In genomic region chr12:9717070-9717925, GRCh38 we compare ENCODE assay signal across 16 cellular contexts. TPM values are rescaled to one million over a fixed set of nuclear protein-coding genes. Genes with fewer than 3 reads are reported as not detected.
"Had no signal": no experiment of that assay in that cellular context is flagged by ENCODE, and none has a peak within 500 bp of the region (broad histone marks: within the 10 kb centered on the region; RNA-seq: fewer than 3 reads in every experiment).

No MANE protein-coding gene starts in this region.

- H3K4me3 Mint-ChIP-seq: activated CD8-positive, alpha-beta memory T cell treated with anti-CD3 and anti-CD28 coated beads, Interleukin-2, amount 10 ng/mL, durations not matched to agents 7 days and 5 days; activated naive CD8-positive, alpha-beta T cell; activated T-cell treated with anti-CD3 and anti-CD28 coated beads, Interleukin-2, amount 50 U/mL, for 4 hours had no signal

- ATAC-seq: activated CD8-positive, alpha-beta memory T cell treated with anti-CD3 and anti-CD28 coated beads, Interleukin-2, amount 10 ng/mL, durations not matched to agents 7 days and 5 days; activated T-cell treated with anti-CD3 and anti-CD28 coated beads, Interleukin-2, amount 50 U/mL, for 4 hours; esophagus mucosa had no signal

- H3K9me3 ChIP-seq: ascending aorta had no signal

- H3K9me3 Mint-ChIP-seq: activated T-cell treated with anti-CD3 and anti-CD28 coated beads, Interleukin-2, amount 50 U/mL, for 4 hours had no signal

- H3K27me3 ChIP-seq: ascending aorta had no signal

- H3K36me3 ChIP-seq: ascending aorta had no signal

- H3K27me3 Mint-ChIP-seq: activated CD8-positive, alpha-beta memory T cell treated with anti-CD3 and anti-CD28 coated beads, Interleukin-2, amount 10 ng/mL, durations not matched to agents 7 days and 5 days; activated naive CD8-positive, alpha-beta T cell had no signal

- H3K4me1 ChIP-seq: ascending aorta, parathyroid adenoma had no signal

- H3K27ac Mint-ChIP-seq: activated CD8-positive, alpha-beta memory T cell treated with anti-CD3 and anti-CD28 coated beads, Interleukin-2, amount 10 ng/mL, durations not matched to agents 7 days and 5 days; activated naive CD8-positive, alpha-beta T cell had no signal

- DNase-seq: activated CD4-positive, alpha-beta T cell treated with anti-CD3 and anti-CD28 coated beads, Interleukin-2, amount 50 U/mL, for 48 hours; activated CD4-positive, CD25-positive, alpha-beta regulatory T cell treated with anti-CD3 and anti-CD28 coated beads, Interleukin-2, amount 50 U/mL, for 72 hours; activated CD8-positive, alpha-beta memory T cell treated with anti-CD3 and anti-CD28 coated beads, Interleukin-2, amount 10 ng/mL, durations not matched to agents 7 days and 5 days; activated gamma-delta T cell; activated T-cell treated with anti-CD3 and anti-CD28 coated beads, Interleukin-2, amount 50 U/mL, for 4 hours; dorsolateral prefrontal cortex; hypothalamus; kidney glomerular epithelial cell; retina; stimulated activated CD4-positive, alpha-beta T cell treated with anti-CD3 and anti-CD28 coated beads, Interleukin-15, amount 100 ng/mL, for 24 hours; stimulated activated CD4-positive, alpha-beta T cell treated with anti-CD3 and anti-CD28 coated beads, Interleukin-4, amount 100 ng/mL, for 4 hours had no signal

- H3K27ac ChIP-seq: ascending aorta, dorsolateral prefrontal cortex, parathyroid adenoma had no signal

- H3K4me3 ChIP-seq: ascending aorta, dorsolateral prefrontal cortex had no signal

RNA-seq across cellular contexts. Expression of gene CLECL1, which starts 15.6 kb away (rescaled TPM):
- total RNA-seq: ascending aorta, esophagus mucosa, urinary bladder had no signal

RNA-seq across cellular contexts. Expression of gene CLEC2D, which starts 47.8 kb away (rescaled TPM):
- total RNA-seq: ascending aorta had no signal
